8 cellular contexts compared by ENCODE assay signal in the genomic region with DNA sequence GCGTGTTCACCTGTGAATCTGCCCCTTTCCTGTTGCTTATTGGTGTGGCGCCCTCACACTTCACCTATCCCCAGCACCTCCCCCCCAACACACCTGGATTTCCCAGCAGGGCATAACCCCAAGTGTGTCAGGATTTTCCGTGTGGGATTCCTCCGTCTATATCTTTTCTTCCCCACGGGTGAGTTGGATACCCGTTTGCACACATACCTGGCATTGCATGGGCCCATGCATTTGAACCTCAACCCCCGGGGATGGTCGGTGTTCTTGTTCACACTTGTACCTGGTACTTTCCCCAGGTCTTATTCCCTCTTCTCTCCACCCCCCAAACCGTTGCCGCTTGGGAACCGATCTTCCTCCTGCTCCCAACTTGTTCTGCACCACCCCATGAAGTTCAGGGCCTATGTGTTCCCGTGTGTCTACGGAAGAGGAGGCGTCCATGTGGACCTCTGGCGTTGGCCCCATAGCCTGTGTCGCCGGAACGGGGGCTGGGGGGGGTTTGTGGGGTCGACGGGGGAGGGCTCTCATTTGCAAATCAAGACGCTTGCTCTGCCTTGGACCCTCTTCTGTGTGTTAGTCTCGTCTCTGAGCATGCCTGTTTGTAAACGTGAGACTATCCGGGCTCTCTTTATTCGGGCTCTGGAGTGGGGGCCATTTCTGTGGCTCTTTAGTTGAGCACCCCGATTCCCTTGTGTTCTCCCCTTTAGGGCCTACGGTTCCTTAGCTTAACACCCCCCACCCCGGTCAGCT. TPM values are rescaled to one million over a fixed set of nuclear protein-coding genes. Genes with fewer than 3 reads are reported as not detected.
A peak's percentile ranks its signal among the peaks of the same experiment; 100 is the strongest.
DNase-seq lines count a peak whose midpoint lies in the region; ATAC-seq and TF ChIP-seq lines count a peak whose summit lies in the region.

No MANE protein-coding gene starts in this region.

- H3K4me1 ChIP-seq in left lung (peaks cover 0 to 24% of the 10 kb centered on the region in 2 donors), thoracic aorta (ENCODE audit: control insufficient read depth in 1 of 2, low read depth in 2 of 2) (peaks cover 13 to 18% of the 10 kb centered on the region in 2 donors)

- H3K9me3 ChIP-seq in left lung (no peaks in the 10 kb centered on the region), thoracic aorta (no peaks in the 10 kb centered on the region)

- H3K27ac ChIP-seq in left lung = peak overlapping the region; percentile 88
- H3K27ac ChIP-seq in thoracic aorta = peak overlapping the region; percentile 68 to 83

- in situ Hi-C loops in astrocyte of the cerebellum (cut with HindIII; ENCODE audit: low sequenced_read_pairs) = no loop called here

- H3K27me3 ChIP-seq in left lung (no peaks in the 10 kb centered on the region), thoracic aorta (replicated peaks; ENCODE audit: insufficient read depth) (no peaks in the 10 kb centered on the region)

- intact Hi-C loops in left lung (cut with DNase I) = no loop called here

- H3K36me3 ChIP-seq in left lung (peaks cover 0 to 38% of the 10 kb centered on the region in 2 donors), thoracic aorta (peaks cover 24% of the 10 kb centered on the region)

- H3K4me3 ChIP-seq in astrocyte of the cerebellum (ENCODE audit: low read depth, low read length) = peak overlapping the region; percentile 89
- peak overlapping the region; percentile 75 to 87 for H3K4me3 ChIP-seq in left lung
- H3K4me3 ChIP-seq in thoracic aorta = peak overlapping the region; percentile 80

- TF ChIP-seq CTCF in astrocyte of the cerebellum (IDR thresholded peaks at IDR 0.05; ENCODE audit: low read depth, low read length, missing control alignments) (no peak), left lung (IDR thresholded peaks at IDR 0.05) (no peak), thoracic aorta (IDR thresholded peaks at IDR 0.05) (no peak)

- DNase-seq in NCI-H1105 treated with DMSO at 0.1 percent for 48 hours (lab: John Stamatoyannopoulos, UW) = peak; percentile 39
- DNase-seq in NCI-H1105 (lab: John Stamatoyannopoulos, UW) = no peak
- DNase-seq in NCI-H2171 (lab: John Stamatoyannopoulos, UW) = peak; percentile 27
- no peak for DNase-seq in astrocyte of the cerebellum (ENCODE audit: low read depth)
- no peak for DNase-seq in left lung
- no peak for DNase-seq in thoracic aorta (ENCODE audit: low spot score)

- ATAC-seq in left lung = no peak
- no peak for ATAC-seq in thoracic aorta (ENCODE audit: insufficient number of reproducible peaks, low FRiP score, low read depth)
- no peak for ATAC-seq in GM21529 (IDR thresholded peaks at IDR 0.05; ENCODE audit: unreplicated experiment)
- no peak for ATAC-seq in GM18858 (IDR thresholded peaks at IDR 0.05; ENCODE audit: unreplicated experiment)

RNA-seq across cellular contexts. Expression of gene PRR12, which starts 1.7 kb away (rescaled TPM):
- total RNA-seq in left lung (10 to 100 TPM; 26.1 to 26.7 TPM), thoracic aorta (10 to 100 TPM; 12.4 to 24.5 TPM)

RNA-seq across cellular contexts. Expression of gene PRRG2, which starts 11.5 kb away (rescaled TPM):
- 10 to 100 TPM in 1 of 2 donors, 1 to 10 TPM in 1; 7.6 to 13.6 TPM for total RNA-seq in left lung
- total RNA-seq in thoracic aorta = not detected

RNA-seq across cellular contexts. Expression of gene NOSIP, which starts 12.3 kb away (rescaled TPM):
- total RNA-seq in left lung (10 to 100 TPM; 40.8 to 45.0 TPM), thoracic aorta (10 to 100 TPM; 30.8 to 46.8 TPM)

RNA-seq across cellular contexts. Expression of gene RRAS, which starts 47.3 kb away (rescaled TPM):
- total RNA-seq in left lung = 100 to 1,000 TPM in 1 of 2 donors, 10 to 100 TPM in 1; 76.0 to 131 TPM
- total RNA-seq in thoracic aorta = 100 to 1,000 TPM in 1 of 2 donors, 10 to 100 TPM in 1; 82.2 to 188 TPM

RNA-seq across cellular contexts. Expression of gene SCAF1, which starts 49.4 kb away (rescaled TPM):
- 10 to 100 TPM; 61.5 to 63.8 TPM for total RNA-seq in left lung
- 10 to 100 TPM; 27.3 to 30.6 TPM for total RNA-seq in thoracic aorta

Comparison
In these comparisons a context has a peak if more than half of its experiments do, and no peak if none do; other contexts are left out.
1. DNase-seq: peak in NCI-H1105 treated with DMSO at 0.1 percent for 48 hours (single experiment) and NCI-H2171 (single experiment); none in NCI-H1105 (single experiment), astrocyte of the cerebellum (single experiment), left lung (0 of 2) and thoracic aorta (single experiment).
2. RNA of gene PRRG2, which starts 11.5 kb away (total RNA-seq): 7.6 to 13.6 TPM in left lung; not detected in thoracic aorta; every median in the first group is over 4 times any median in the second.
3. Peak in every context shown above with its lines, with median percentiles within 50 percentile points of each other: H3K4me3 ChIP-seq.